15 cellular contexts compared by ENCODE assay signal in genomic region chr7:44912775-44913347, GRCh38. TPM values are rescaled to one million over a fixed set of nuclear protein-coding genes. Genes with fewer than 3 reads are reported as not detected.
DNase-seq lines count a peak whose midpoint lies in the region; ATAC-seq, FAIRE-seq and TF ChIP-seq lines count a peak whose summit lies in the region.
"Had no signal": no experiment of that assay in that cellular context is flagged by ENCODE, and none has a peak within 500 bp of the region (broad histone marks: within the 10 kb centered on the region; RNA-seq: fewer than 3 reads in every experiment).

No MANE protein-coding gene starts in this region.

- no peak overlapping the region for H3K4me3 ChIP-seq in body of pancreas
- no peak overlapping the region for H3K4me3 ChIP-seq in naive thymus-derived CD4-positive, alpha-beta T cell (ENCODE audit: low read length)
- H3K4me3 ChIP-seq in HAP-1 = no peak overlapping the region

- intact Hi-C loops in body of pancreas (cut with DNase I) = no loop called here
- intact Hi-C loops in naive thymus-derived CD4-positive, alpha-beta T cell (cut with micrococcal nuclease) = no loop called here

- H3K4me3 Mint-ChIP-seq in naive thymus-derived CD4-positive, alpha-beta T cell = no peak overlapping the region

- no peaks in the 10 kb centered on the region for H3K36me3 ChIP-seq in body of pancreas (replicated peaks in 1 of 2; ENCODE audit: insufficient read depth in 1 of 2, low read depth in 2 of 2)
- H3K36me3 ChIP-seq in naive thymus-derived CD4-positive, alpha-beta T cell (ENCODE audit: control insufficient read depth in 2 of 3, insufficient read depth in 3 of 3, low read length in 3 of 3) = no peaks in the 10 kb centered on the region
- no peaks in the 10 kb centered on the region for H3K36me3 ChIP-seq in HAP-1 (replicated peaks)

- H3K27me3 Mint-ChIP-seq in naive thymus-derived CD4-positive, alpha-beta T cell = peaks cover 0 to 4% (median 0%) of the 10 kb centered on the region in 5 donors

- no peaks in the 10 kb centered on the region for H3K9me3 ChIP-seq in body of pancreas
- H3K9me3 ChIP-seq in naive thymus-derived CD4-positive, alpha-beta T cell (ENCODE audit: control insufficient read depth in 2 of 3, low read length in 3 of 3) = no peaks in the 10 kb centered on the region
- H3K9me3 ChIP-seq in HAP-1 = no peaks in the 10 kb centered on the region

- no peaks in the 10 kb centered on the region for H3K9me3 Mint-ChIP-seq in naive thymus-derived CD4-positive, alpha-beta T cell

- peaks cover 0 to 20% (median 5%) of the 10 kb centered on the region in 7 donors for H3K4me1 Mint-ChIP-seq in naive thymus-derived CD4-positive, alpha-beta T cell

- peak overlapping the region; percentile 33 to 77 (median 54) for H3K27ac ChIP-seq in body of pancreas
- H3K27ac ChIP-seq in naive thymus-derived CD4-positive, alpha-beta T cell (ENCODE audit: low read depth, low read length) = no peak overlapping the region

- DNase-seq in EH (ENCODE audit: low read depth) (peak; percentile 10), NCI-H2196 (lab: John Stamatoyannopoulos, UW; ENCODE audit: unreplicated experiment) (peak; percentile 56), body of pancreas (peak; percentile 48 to 83 (median 72)), HAP-1 (ENCODE audit: low spot score in 2 of 2) (no peak), HTR-8/SVneo (ENCODE audit: insufficient read length, low spot score) (no peak), GM13976 (ENCODE audit: low spot score) (no peak)
- DNase-seq in naive thymus-derived CD4-positive, alpha-beta T cell = no peak
- DNase-seq: activated gamma-delta T cell treated with Interleukin-2 at 50 U/mL for 16 hours; DMS79; effector CD8-positive, alpha-beta T cell; Karpas-422; NCI-H774; stimulated activated CD4-positive, alpha-beta T cell treated with anti-CD3 and anti-CD28 coated beads, Interleukin-12 subunit alpha, Interleukin-12 subunit beta, amount 100 ng/mL, for 4 hours had no signal

- CTCF ChIA-PET in naive thymus-derived CD4-positive, alpha-beta T cell (lab: Charles Lee) = interaction anchor here (0.9 kb wide), 1 partner anchor 10 kb away, joined by 4 read pairs; no protein-coding TSS in a partner anchor

- H3K27me3 ChIP-seq in body of pancreas (no peaks in the 10 kb centered on the region), HAP-1 (ENCODE audit: low read depth) (no peaks in the 10 kb centered on the region)
- no peaks in the 10 kb centered on the region for H3K27me3 ChIP-seq in naive thymus-derived CD4-positive, alpha-beta T cell (ENCODE audit: control insufficient read depth in 2 of 2, insufficient read depth in 2 of 2, low read length in 2 of 2)

- TF ChIP-seq POLR2A in body of pancreas (IDR thresholded peaks at IDR 0.05) = no peak

- POLR2A ChIA-PET in naive thymus-derived CD4-positive, alpha-beta T cell (lab: Charles Lee) = interaction anchor here (0.7 to 1.0 kb wide), 2 partner anchors 307 to 330 kb away, joined by 3 to 5 read pairs; no protein-coding TSS in a partner anchor

- FAIRE-seq in HTR-8/SVneo (lab: Jason Lieb, UNC) = no peak
- FAIRE-seq: TTC549 had no signal

- ATAC-seq in body of pancreas (peak; percentile 84), GM19328 (IDR thresholded peaks at IDR 0.05; ENCODE audit: unreplicated experiment) (no peak)
- no peak for ATAC-seq in naive thymus-derived CD4-positive, alpha-beta T cell

- H3K4me1 ChIP-seq in body of pancreas (peaks cover 10% of the 10 kb centered on the region), HAP-1 (no peaks in the 10 kb centered on the region)
- H3K4me1 ChIP-seq in naive thymus-derived CD4-positive, alpha-beta T cell (ENCODE audit: control insufficient read depth in 2 of 2, insufficient read depth in 2 of 2, low read length in 2 of 2) = no peaks in the 10 kb centered on the region

- no peaks in the 10 kb centered on the region for H3K36me3 Mint-ChIP-seq in naive thymus-derived CD4-positive, alpha-beta T cell

- WGBS in body of pancreas, 2 donors = 32 to 38% methylated on average over 5 to 7 of the region's 7 CpGs

- no peak for TF ChIP-seq CTCF in body of pancreas (IDR thresholded peaks at IDR 0.05)
- TF ChIP-seq CTCF in GM13976 (IDR thresholded peaks at IDR 0.05; ENCODE audit: borderline replicate concordance, control extremely low read depth, extremely low read depth, insufficient read depth, missing control alignments) = no peak

- in situ Hi-C loops in HAP-1 (cut with MboI; ENCODE audit: low sequenced_read_pairs) = no loop called here
- in situ Hi-C loops in GM13976 (cut with MboI; ENCODE audit: low sequenced_read_pairs, unreplicated experiment) = no loop called here

- H3K27ac Mint-ChIP-seq in naive thymus-derived CD4-positive, alpha-beta T cell = peak overlapping the region in 5 of 9 donors; percentile 26 to 92 (median 78)

RNA-seq across cellular contexts. Expression of gene PURB, which starts 27.5 kb away (rescaled TPM):
- total RNA-seq in body of pancreas = 10 to 100 TPM; 10.5 to 10.9 TPM
- 10 to 100 TPM; 16.5 to 30.5 (median 23.3) TPM for total RNA-seq in naive thymus-derived CD4-positive, alpha-beta T cell
- 1 to 10 TPM; 1.7 to 2.8 TPM for polyA plus RNA-seq in naive thymus-derived CD4-positive, alpha-beta T cell

Comparison
In these comparisons a context has a peak if more than half of its experiments do, and no peak if none do; other contexts are left out.
1. DNase-seq: peak in EH (single experiment), NCI-H2196 (single experiment) and body of pancreas (4 of 4); none in naive thymus-derived CD4-positive, alpha-beta T cell (0 of 9), HAP-1 (0 of 2), HTR-8/SVneo (single experiment) and GM13976 (single experiment).